ENCODE assay signal across 10 cellular contexts in genomic region chr11:6812391-6813005, GRCh38. TPM values are rescaled to one million over a fixed set of nuclear protein-coding genes. Genes with fewer than 3 reads are reported as not detected.
DNase-seq lines count a peak whose midpoint lies in the region; ATAC-seq, FAIRE-seq and TF ChIP-seq lines count a peak whose summit lies in the region.
"Had no signal": no experiment of that assay in that cellular context is flagged by ENCODE, and none has a peak within 500 bp of the region (broad histone marks: within the 10 kb centered on the region; RNA-seq: fewer than 3 reads in every experiment).

No MANE protein-coding gene starts in this region.

- no peak overlapping the region for H3K4me2 ChIP-seq in Karpas-422 (ENCODE audit: low read depth, low read length, poor library complexity, severe bottlenecking)

- H3K9me3 ChIP-seq in Karpas-422 (ENCODE audit: low read length): no peaks in the 10 kb centered on the region
- H3K9me3 ChIP-seq in lower lobe of right lung: no peaks in the 10 kb centered on the region
- H3K9me3 ChIP-seq in tibial nerve: no peaks in the 10 kb centered on the region

- no peaks in the 10 kb centered on the region for H3K79me2 ChIP-seq in Karpas-422 (ENCODE audit: low read length)

- TF ChIP-seq EP300 in tibial nerve (IDR thresholded peaks at IDR 0.05): no peak

- no peaks in the 10 kb centered on the region for H3K4me1 ChIP-seq in Karpas-422 (ENCODE audit: low read length)
- H3K4me1 ChIP-seq in lower lobe of right lung: no peaks in the 10 kb centered on the region
- no peaks in the 10 kb centered on the region for H3K4me1 ChIP-seq in tibial nerve

- peak; percentile 23 for FAIRE-seq in bronchial epithelial cell (lab: Jason Lieb, UNC)
- FAIRE-seq: G401.6 had no signal

- peak; percentile 92 for ATAC-seq in GM21786 (IDR thresholded peaks at IDR 0.05; ENCODE audit: unreplicated experiment)
- ATAC-seq in lower lobe of right lung: peak; percentile 66 to 82

- H3K36me3 ChIP-seq in Karpas-422 (ENCODE audit: insufficient read depth, low read length) (no peaks in the 10 kb centered on the region), bronchial epithelial cell (ENCODE audit: control insufficient read depth, insufficient read depth, low read length) (no peaks in the 10 kb centered on the region), lower lobe of right lung (no peaks in the 10 kb centered on the region), tibial nerve (no peaks in the 10 kb centered on the region)

- H2AFZ ChIP-seq in Karpas-422 (ENCODE audit: low read length): no peak overlapping the region

- H3K27me3 ChIP-seq in Karpas-422 (ENCODE audit: low read length): no peaks in the 10 kb centered on the region
- no peaks in the 10 kb centered on the region for H3K27me3 ChIP-seq in bronchial epithelial cell (ENCODE audit: control insufficient read depth, insufficient read depth, low read length)
- H3K27me3 ChIP-seq in lower lobe of right lung (ENCODE audit: low read depth): no peaks in the 10 kb centered on the region
- H3K27me3 ChIP-seq in tibial nerve: no peaks in the 10 kb centered on the region

- no peak overlapping the region for H3K27ac ChIP-seq in Karpas-422 (ENCODE audit: low read length)
- no peak overlapping the region for H3K27ac ChIP-seq in lower lobe of right lung
- no peak overlapping the region for H3K27ac ChIP-seq in tibial nerve
- H3K27ac ChIP-seq: epithelial cell of prostate had no signal

- intact Hi-C loops in lower lobe of right lung (cut with DNase I): no loop called here

- no peaks in the 10 kb centered on the region for H4K20me1 ChIP-seq in Karpas-422 (ENCODE audit: insufficient read depth, low read depth, low read length)

- TF ChIP-seq POLR2A in tibial nerve (IDR thresholded peaks at IDR 0.05): no peak

- TF ChIP-seq CTCF in bronchial epithelial cell (IDR thresholded peaks at IDR 0.05; ENCODE audit: insufficient read depth, low read length, severe bottlenecking) (peak; percentile 94), lower lobe of right lung (IDR thresholded peaks at IDR 0.05) (peak; percentile 84), tibial nerve (IDR thresholded peaks at IDR 0.05) (peak; percentile 32 to 85 (median 72))

- H3K9ac ChIP-seq in Karpas-422 (ENCODE audit: low read length): no peak overlapping the region

- H3K9me2 ChIP-seq in Karpas-422 (replicated peaks; ENCODE audit: insufficient read depth, low read length): no peaks in the 10 kb centered on the region

- H3K4me3 ChIP-seq in Karpas-422 (ENCODE audit: low read length) (no peak overlapping the region), bronchial epithelial cell (ENCODE audit: low read depth, low read length) (no peak overlapping the region), lower lobe of right lung (no peak overlapping the region), tibial nerve (no peak overlapping the region)

- DNase-seq in NCI-H524 (lab: John Stamatoyannopoulos, UW) (peak; percentile 46 to 47), NCI-H524 treated with DMSO at 0.1 percent for 48 hours (lab: John Stamatoyannopoulos, UW) (no peak), Karpas-422 (peak; percentile 86), SIG-M5 treated with dmso at 0.1 percent for 504 hours (lab: John Stamatoyannopoulos, UW; ENCODE audit: unreplicated experiment) (peak; percentile 46), bronchial epithelial cell (ENCODE audit: low read depth) (peak; percentile 50), lower lobe of right lung (no peak), tibial nerve (ENCODE audit: low spot score in 2 of 2) (peak in 1 of 2 donors; percentile 13)

- 14 to 20% methylated on average over 6 of the region's 6 CpGs for WGBS in tibial nerve, 2 donors

RNA-seq across cellular contexts. Expression of gene OR6A2, which starts 13.0 kb away (rescaled TPM):
- 0.54 and 2.9 TPM in 2 replicates for total RNA-seq in Karpas-422 (2014; rRNA removed; shearing (Covaris generic); ENCODE audit: low replicate concordance)
- total RNA-seq in bronchial epithelial cell (under 0.01 and 0.26 TPM in 2 replicates), lower lobe of right lung (0.18 TPM), tibial nerve (under 1 TPM in 1 of 4 donors, not detected in 3; 0.60 TPM)

RNA-seq across cellular contexts. Expression of gene OR2AG1, which starts 29.7 kb away (rescaled TPM):
- total RNA-seq in Karpas-422 (2014; rRNA removed; shearing (Covaris generic); ENCODE audit: low replicate concordance): not detected in 2 replicates
- total RNA-seq in bronchial epithelial cell (not detected in 2 replicates), lower lobe of right lung (not detected), tibial nerve (not detected)

RNA-seq across cellular contexts. Expression of gene OR10A5, which starts 33.0 kb away (rescaled TPM):
- not detected in 2 replicates for total RNA-seq in Karpas-422 (2014; rRNA removed; shearing (Covaris generic); ENCODE audit: low replicate concordance)
- total RNA-seq in bronchial epithelial cell: not detected in 2 replicates
- not detected for total RNA-seq in lower lobe of right lung
- not detected for total RNA-seq in tibial nerve

RNA-seq across cellular contexts. Expression of gene OR2AG2, which starts 40.7 kb away (rescaled TPM):
- 0.22 and 0.48 TPM in 2 replicates for total RNA-seq in Karpas-422 (2014; rRNA removed; shearing (Covaris generic); ENCODE audit: low replicate concordance)
- total RNA-seq in bronchial epithelial cell (under 0.01 TPM in 2 replicates), lower lobe of right lung (0.09 TPM), tibial nerve (under 1 TPM in 2 of 4 donors, not detected in 2; 0.22 to 0.90 TPM)

RNA-seq across cellular contexts. Expression of gene OR10A2, which starts 50.4 kb away (rescaled TPM):
- total RNA-seq in Karpas-422 (2014; rRNA removed; shearing (Covaris generic); ENCODE audit: low replicate concordance): not detected in 2 replicates
- not detected in 2 replicates for total RNA-seq in bronchial epithelial cell
- total RNA-seq in lower lobe of right lung: not detected
- total RNA-seq in tibial nerve: not detected

Comparison
In these comparisons a context has a peak if more than half of its experiments do, and no peak if none do; other contexts are left out.
1. DNase-seq: peak in NCI-H524 (2 of 2), Karpas-422 (single experiment), SIG-M5 treated with dmso at 0.1 percent for 504 hours (single experiment) and bronchial epithelial cell (single experiment); none in NCI-H524 treated with DMSO at 0.1 percent for 48 hours (single experiment) and lower lobe of right lung (single experiment).
2. Peak in every context shown above with its lines, with median percentiles within 50 percentile points of each other: CTCF ChIP-seq.